1 cellular context compared by ENCODE assay signal in the genomic region with DNA sequence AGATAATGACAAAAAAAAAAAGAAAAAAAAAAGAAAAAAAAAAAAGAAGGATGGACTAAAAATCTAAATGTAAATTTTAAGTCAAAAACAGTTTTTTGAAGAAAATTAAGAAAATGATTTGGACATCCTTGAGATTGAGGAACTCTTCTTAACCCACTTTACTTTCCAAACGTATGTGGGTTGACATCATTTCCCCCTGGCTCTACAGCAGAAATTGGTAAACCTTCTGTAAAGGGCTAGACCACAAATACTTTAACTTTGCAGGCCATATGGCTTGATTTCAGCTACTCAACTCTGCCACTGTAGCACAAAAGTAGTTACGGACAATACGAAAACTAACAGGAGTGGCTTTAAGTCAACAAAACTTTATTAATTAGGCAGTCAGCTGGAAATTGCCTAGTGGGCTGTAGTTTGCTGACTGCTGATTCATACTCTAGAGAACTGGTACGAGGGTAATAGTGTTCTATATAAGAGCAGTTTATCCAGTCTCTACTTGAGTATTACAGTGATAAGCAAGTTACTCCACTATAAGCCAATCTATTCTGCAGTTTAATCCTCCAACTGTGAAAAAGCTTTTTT.
TF ChIP-seq lines count a peak whose summit lies in the region.

No MANE protein-coding gene starts in this region.

TF ChIP-seq in GM12878, 131 proteins besides CTCF, POLR2A, EP300 and RAD21 (continued from another document):
- 0 out of 2 replicates have a peak, but pooled peaks have one; percentile 21 for TF ChIP-seq ZBTB40 (IDR thresholded peaks at IDR 0.05; ENCODE audit: borderline replicate concordance)
